ENCODE assay signal across 8 cellular contexts in genomic region chr15:73994912-73995622, GRCh38. TPM values are rescaled to one million over a fixed set of nuclear protein-coding genes. Genes with fewer than 3 reads are reported as not detected.
DNase-seq lines count a peak whose midpoint lies in the region; ATAC-seq and TF ChIP-seq lines count a peak whose summit lies in the region.

No MANE protein-coding gene starts in this region.

- H3K9me3 Mint-ChIP-seq in Caco-2 (ENCODE audit: unreplicated experiment) (no peaks in the 10 kb centered on the region), immature natural killer cell (no peaks in the 10 kb centered on the region)
- H3K9me3 Mint-ChIP-seq in stimulated activated effector memory CD8-positive, alpha-beta T cell treated with anti-CD3 and anti-CD28 coated beads, Interleukin-12 subunit alpha, Interleukin-12 subunit beta, amount 100 ng/mL, for 72 hours = no peaks in the 10 kb centered on the region

- CTCF ChIA-PET in Caco-2 (lab: Charles Lee) = interaction anchor here (1.0 to 2.0 kb wide), 6 partner anchors 16 to 149 kb away, joined by 3 to 33 read pairs (median 4); no protein-coding TSS in a partner anchor

- peaks cover 4% of the 10 kb centered on the region; the same call in 1 of the 2 replicates for H3K4me1 ChIP-seq in Caco-2
- H3K4me1 ChIP-seq in KMS-11 (ENCODE audit: low read depth, poor library complexity, severe bottlenecking) = peaks cover 52% of the 10 kb centered on the region

- H3K9me3 ChIP-seq in Caco-2 = no peaks in the 10 kb centered on the region

- H3K27ac Mint-ChIP-seq in Caco-2 (ENCODE audit: unreplicated experiment) (peak overlapping the region; percentile 84), immature natural killer cell (peak overlapping the region; percentile 91 to 96 (median 94))
- peak overlapping the region; percentile 94 for H3K27ac Mint-ChIP-seq in stimulated activated effector memory CD8-positive, alpha-beta T cell treated with anti-CD3 and anti-CD28 coated beads, Interleukin-12 subunit alpha, Interleukin-12 subunit beta, amount 100 ng/mL, for 72 hours

- H3K4me1 Mint-ChIP-seq in Caco-2 (ENCODE audit: low read depth, unreplicated experiment) = peaks cover 18% of the 10 kb centered on the region
- peaks cover 66 to 77% of the 10 kb centered on the region in 2 donors for H3K4me1 Mint-ChIP-seq in immature natural killer cell
- H3K4me1 Mint-ChIP-seq in stimulated activated effector memory CD8-positive, alpha-beta T cell treated with anti-CD3 and anti-CD28 coated beads, Interleukin-12 subunit alpha, Interleukin-12 subunit beta, amount 100 ng/mL, for 72 hours = peaks cover 65% of the 10 kb centered on the region

- H3K79me2 ChIP-seq in KMS-11 (ENCODE audit: insufficient read depth, low read depth) = peaks cover 56% of the 10 kb centered on the region

- H2AFZ ChIP-seq in KMS-11 (ENCODE audit: low read depth) = peak overlapping the region; percentile 48; the same call in 1 of the 2 replicates

- TSS peak; percentile 53 for BruUV-seq in Caco-2 (replicated peaks; lab: Mats Ljungman, UMichigan)

- H3K27me3 ChIP-seq in Caco-2 (replicated peaks; ENCODE audit: control insufficient read depth, insufficient read depth, low read length) (no peaks in the 10 kb centered on the region), KMS-11 (ENCODE audit: insufficient read depth, low read depth) (no peaks in the 10 kb centered on the region)

- no peaks in the 10 kb centered on the region for H3K36me3 ChIP-seq in Caco-2 (ENCODE audit: control insufficient read depth, insufficient read depth, low read length)
- peaks cover 5% of the 10 kb centered on the region; the same call in 1 of the 2 replicates for H3K36me3 ChIP-seq in KMS-11 (ENCODE audit: insufficient read depth)

- peak overlapping the region; percentile 95 for H3K4me2 ChIP-seq in KMS-11

- H3K27ac ChIP-seq in KMS-11 = peak overlapping the region; percentile 56

- H3K27me3 Mint-ChIP-seq in Caco-2 (ENCODE audit: insufficient read depth, unreplicated experiment) (no peaks in the 10 kb centered on the region), immature natural killer cell (ENCODE audit: low read depth in 3 of 3) (peaks cover 2 to 4% (median 2%) of the 10 kb centered on the region in 3 donors)

- no peak for ATAC-seq in stimulated activated effector memory CD8-positive, alpha-beta T cell treated with anti-CD3 and anti-CD28 coated beads, Interleukin-12 subunit alpha, Interleukin-12 subunit beta, amount 100 ng/mL, for 72 hours
- no peak for ATAC-seq in GM21528 (IDR thresholded peaks at IDR 0.05; ENCODE audit: low FRiP score, unreplicated experiment)

- peak overlapping the region; percentile 99 for H3K4me3 Mint-ChIP-seq in Caco-2 (ENCODE audit: unreplicated experiment)
- peak overlapping the region; percentile 90 to 99 (median 97) for H3K4me3 Mint-ChIP-seq in immature natural killer cell
- H3K4me3 Mint-ChIP-seq in stimulated activated effector memory CD8-positive, alpha-beta T cell treated with anti-CD3 and anti-CD28 coated beads, Interleukin-12 subunit alpha, Interleukin-12 subunit beta, amount 100 ng/mL, for 72 hours = peak overlapping the region; percentile 93

- H3K4me3 ChIP-seq in Caco-2 (ENCODE audit: low read depth, low read length) = peak overlapping the region; percentile 86
- H3K4me3 ChIP-seq in KMS-11 (IDR thresholded peaks at IDR 0.05; ENCODE audit: insufficient read depth, low read depth, low read length) = no peak overlapping the region

- intact Hi-C loops in Caco-2 (cut with micrococcal nuclease; ENCODE audit: unreplicated experiment) = loop anchor here (5.0 kb wide), 1 partner anchor 42 kb away; no protein-coding TSS in a partner anchor

- no peaks in the 10 kb centered on the region for H4K20me1 ChIP-seq in KMS-11 (ENCODE audit: insufficient read depth)

- POLR2A ChIA-PET in Caco-2 (lab: Charles Lee) = interaction anchor here (0.6 to 1.2 kb wide), 3 partner anchors 15 to 42 kb away, joined by 4 to 13 read pairs (median 6); no protein-coding TSS in a partner anchor

- DNase-seq in Caco-2 = peak in 1 of 2 experiments; percentile 15
- peak; percentile 43 for DNase-seq in amniotic epithelial cell (ENCODE audit: low read depth)
- peak; percentile 22 to 28 (median 24) for DNase-seq in immature natural killer cell
- peak in 1 of 2 donors; percentile 63 for DNase-seq in stimulated activated effector memory CD8-positive, alpha-beta T cell treated with anti-CD3 and anti-CD28 coated beads, Interleukin-12 subunit alpha, Interleukin-12 subunit beta, amount 100 ng/mL, for 72 hours (ENCODE audit: low spot score in 2 of 2)
- no peak for DNase-seq in NCI-H1417 treated with DMSO at 0.1 percent for 48 hours (lab: John Stamatoyannopoulos, UW)
- DNase-seq in NCI-H526 treated with DMSO at 0.1 percent for 48 hours (lab: John Stamatoyannopoulos, UW) = no peak

- H3K9ac ChIP-seq in KMS-11 = peak overlapping the region; percentile 55; the same call in 1 of the 2 replicates

- peaks cover 14% of the 10 kb centered on the region for H3K36me3 Mint-ChIP-seq in Caco-2 (ENCODE audit: insufficient read depth, unreplicated experiment)
- H3K36me3 Mint-ChIP-seq in immature natural killer cell = peaks cover 0 to 7% (median 4%) of the 10 kb centered on the region in 3 donors
- peaks cover 36% of the 10 kb centered on the region for H3K36me3 Mint-ChIP-seq in stimulated activated effector memory CD8-positive, alpha-beta T cell treated with anti-CD3 and anti-CD28 coated beads, Interleukin-12 subunit alpha, Interleukin-12 subunit beta, amount 100 ng/mL, for 72 hours

- TF ChIP-seq CTCF in Caco-2 (IDR thresholded peaks at IDR 0.05; ENCODE audit: insufficient read depth in 1 of 2, low read depth in 1 of 2, low read length in 1 of 2, severe bottlenecking in 1 of 2, unreplicated experiment in 1 of 2) (no peak), KMS-11 (conservative IDR thresholded peaks at IDR 0.05; ENCODE audit: low read depth, low read length) (no peak)

RNA-seq across cellular contexts. Expression of gene PML, which starts 0.6 kb away (rescaled TPM):
- 18.7 and 19.5 TPM in 2 replicates for total RNA-seq in Caco-2 (2022)
- 10 to 100 TPM in 2 of 3 donors, 1 to 10 TPM in 1; 8.0 to 47.7 (median 16.2) TPM for polyA plus RNA-seq in immature natural killer cell

RNA-seq across cellular contexts. Expression of gene STOML1, which starts 3.0 kb away (rescaled TPM):
- 7.6 TPM in 2 replicates for total RNA-seq in Caco-2 (2022)
- polyA plus RNA-seq in immature natural killer cell = 10 to 100 TPM; 12.7 to 17.4 (median 13.2) TPM

Comparison
In these comparisons a context has a peak if more than half of its experiments do, and no peak if none do; other contexts are left out.
1. DNase-seq: peak in amniotic epithelial cell (single experiment) and immature natural killer cell (3 of 3); none in NCI-H1417 treated with DMSO at 0.1 percent for 48 hours (single experiment) and NCI-H526 treated with DMSO at 0.1 percent for 48 hours (single experiment).
2. Peak in every context shown above with its lines, with median percentiles within 50 percentile points of each other: H3K27ac Mint-ChIP-seq and H3K4me3 Mint-ChIP-seq.